1 cellular context compared by ENCODE assay signal in the genomic region with DNA sequence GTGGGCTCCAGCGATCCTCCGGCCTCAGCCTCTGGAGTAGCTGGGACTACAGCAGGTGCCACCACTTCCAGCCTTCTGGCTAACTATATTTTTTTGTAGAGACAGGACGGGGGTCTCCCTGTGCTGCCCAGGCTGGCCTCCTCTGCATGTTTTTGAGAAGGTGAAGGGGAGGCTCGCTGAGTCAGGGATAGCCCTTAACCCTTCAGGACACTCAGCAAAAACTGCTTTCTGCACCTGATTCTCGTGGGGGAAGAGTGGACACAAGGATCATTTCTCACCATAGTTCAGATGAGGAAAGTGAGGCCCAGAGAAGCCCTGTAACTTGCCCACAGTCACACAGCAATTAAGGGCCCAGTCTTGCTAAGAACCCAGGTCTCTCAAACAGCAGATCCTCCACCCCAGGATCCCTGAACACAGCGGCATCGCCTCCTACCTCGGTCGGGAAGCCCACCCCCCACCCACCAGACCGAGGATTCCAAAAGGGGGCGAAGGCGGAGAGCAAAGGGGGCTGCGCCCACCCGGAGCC.
A peak's percentile ranks its signal among the peaks of the same experiment; 100 is the strongest.
TF ChIP-seq lines count a peak whose summit lies in the region.

No MANE protein-coding gene starts in this region.

TF ChIP-seq in GM12878, 131 proteins besides CTCF, POLR2A, EP300 and RAD21:
- TF ChIP-seq, protein P1, sequence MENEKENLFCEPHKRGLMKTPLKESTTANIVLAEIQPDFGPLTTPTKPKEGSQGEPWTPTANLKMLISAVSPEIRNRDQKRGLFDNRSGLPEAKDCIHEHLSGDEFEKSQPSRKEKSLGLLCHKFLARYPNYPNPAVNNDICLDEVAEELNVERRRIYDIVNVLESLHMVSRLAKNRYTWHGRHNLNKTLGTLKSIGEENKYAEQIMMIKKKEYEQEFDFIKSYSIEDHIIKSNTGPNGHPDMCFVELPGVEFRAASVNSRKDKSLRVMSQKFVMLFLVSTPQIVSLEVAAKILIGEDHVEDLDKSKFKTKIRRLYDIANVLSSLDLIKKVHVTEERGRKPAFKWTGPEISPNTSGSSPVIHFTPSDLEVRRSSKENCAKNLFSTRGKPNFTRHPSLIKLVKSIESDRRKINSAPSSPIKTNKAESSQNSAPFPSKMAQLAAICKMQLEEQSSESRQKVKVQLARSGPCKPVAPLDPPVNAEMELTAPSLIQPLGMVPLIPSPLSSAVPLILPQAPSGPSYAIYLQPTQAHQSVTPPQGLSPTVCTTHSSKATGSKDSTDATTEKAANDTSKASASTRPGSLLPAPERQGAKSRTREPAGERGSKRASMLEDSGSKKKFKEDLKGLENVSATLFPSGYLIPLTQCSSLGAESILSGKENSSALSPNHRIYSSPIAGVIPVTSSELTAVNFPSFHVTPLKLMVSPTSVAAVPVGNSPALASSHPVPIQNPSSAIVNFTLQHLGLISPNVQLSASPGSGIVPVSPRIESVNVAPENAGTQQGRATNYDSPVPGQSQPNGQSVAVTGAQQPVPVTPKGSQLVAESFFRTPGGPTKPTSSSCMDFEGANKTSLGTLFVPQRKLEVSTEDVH (IDR thresholded peaks at IDR 0.05; ENCODE audit: low read depth, partially characterized antibody) = no peak
- TF ChIP-seq SMARCA5 (IDR thresholded peaks at IDR 0.05) = peak; percentile 95
